ENCODE assay signal across 17 cellular contexts in the genomic region with DNA sequence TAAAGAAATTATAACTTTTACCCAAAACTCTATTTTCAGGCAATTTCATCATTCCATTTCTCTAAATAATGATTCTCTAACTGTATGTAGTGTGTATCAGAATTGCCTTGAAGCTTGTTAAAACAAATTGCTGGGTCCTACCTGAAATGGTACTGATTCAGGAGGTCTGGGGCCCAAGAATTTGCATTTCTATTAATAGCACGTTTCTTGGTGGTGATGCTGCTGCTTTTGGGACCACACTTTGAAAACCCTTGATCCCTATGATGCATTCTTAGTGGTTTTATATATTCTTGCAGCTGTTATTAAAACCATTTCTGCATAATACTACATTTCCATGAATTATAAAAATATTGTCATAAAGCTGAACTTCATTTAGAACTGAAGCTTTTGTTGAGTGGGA.
DNase-seq lines count a peak whose midpoint lies in the region; ATAC-seq and TF ChIP-seq lines count a peak whose summit lies in the region.
"Had no signal": no experiment of that assay in that cellular context is flagged by ENCODE, and none has a peak within 500 bp of the region (broad histone marks: within the 10 kb centered on the region; RNA-seq: fewer than 3 reads in every experiment).

No MANE protein-coding gene starts in this region.

- no peak overlapping the region for H3K27ac ChIP-seq in OCI-LY7 (ENCODE audit: low read depth, low read length, poor library complexity, severe bottlenecking)
- H3K27ac ChIP-seq: cardiac muscle cell had no signal

- CTCF ChIA-PET in OCI-LY7 (lab: Charles Lee; ENCODE audit: unreplicated experiment): no interaction called here

- H3K4me3 ChIP-seq in OCI-LY7 (ENCODE audit: low read depth, low read length, poor library complexity, severe bottlenecking) (peak overlapping the region; percentile 37), H7 (ENCODE audit: insufficient read depth, low read depth, low read length) (no peak overlapping the region)
- H3K4me3 ChIP-seq: cardiac muscle cell, testis had no signal

- no TSS peak for BruUV-seq in OCI-LY7 (replicated peaks; lab: Mats Ljungman, UMichigan)

- POLR2A ChIA-PET in OCI-LY7 (lab: Charles Lee): interaction anchor here (0.6 to 1.5 kb wide), 7 partner anchors 11 to 426 kb away, joined by 3 to 7 read pairs (median 3); no protein-coding TSS in a partner anchor

- no peaks in the 10 kb centered on the region for H3K27me3 Mint-ChIP-seq in stimulated activated naive CD8-positive, alpha-beta T cell treated with anti-CD3 and anti-CD28 coated beads, Interleukin-15, Interleukin-2, amounts not matched to agents 100 ng/mL and 50 ng/mL, for 24 hours
- no peaks in the 10 kb centered on the region for H3K27me3 Mint-ChIP-seq in memory B cell
- H3K27me3 Mint-ChIP-seq in type B pancreatic cell: no peaks in the 10 kb centered on the region

- H3K4me2 ChIP-seq in OCI-LY7 (ENCODE audit: low read length): peak overlapping the region; percentile 64

- H3K27ac Mint-ChIP-seq in stimulated activated naive CD8-positive, alpha-beta T cell treated with anti-CD3 and anti-CD28 coated beads, Interleukin-15, Interleukin-2, amounts not matched to agents 100 ng/mL and 50 ng/mL, for 24 hours: peak overlapping the region; percentile 86
- H3K27ac Mint-ChIP-seq in memory B cell: peak overlapping the region; percentile 14
- peak overlapping the region; percentile 29 for H3K27ac Mint-ChIP-seq in type B pancreatic cell

- no peak overlapping the region for H2AFZ ChIP-seq in OCI-LY7 (ENCODE audit: low read length)

- no peaks in the 10 kb centered on the region for H3K27me3 ChIP-seq in H7 (ENCODE audit: control insufficient read depth, insufficient read depth, low read length)
- H3K27me3 ChIP-seq: cardiac muscle cell, testis had no signal

- peaks cover 12% of the 10 kb centered on the region for H3K9me3 Mint-ChIP-seq in stimulated activated naive CD8-positive, alpha-beta T cell treated with anti-CD3 and anti-CD28 coated beads, Interleukin-15, Interleukin-2, amounts not matched to agents 100 ng/mL and 50 ng/mL, for 24 hours
- H3K9me3 Mint-ChIP-seq in memory B cell (peaks cover 4% of the 10 kb centered on the region), type B pancreatic cell (peaks cover 13% of the 10 kb centered on the region)

- H3K36me3 ChIP-seq in OCI-LY7 (ENCODE audit: insufficient read depth, low read length) (peaks cover 6% of the 10 kb centered on the region), H7 (replicated peaks; ENCODE audit: control insufficient read depth, insufficient read depth, low read length) (no peaks in the 10 kb centered on the region; the same call in 1 of the 2 replicates)
- H3K36me3 ChIP-seq: cardiac muscle cell had no signal

- TF ChIP-seq CTCF in OCI-LY7 (conservative IDR thresholded peaks at IDR 0.05; ENCODE audit: low read length) (no peak), type B pancreatic cell (conservative IDR thresholded peaks at IDR 0.05) (no peak)

- H3K4me1 ChIP-seq in OCI-LY7 (ENCODE audit: insufficient read depth, low read length, poor library complexity, severe bottlenecking): peaks cover 29% of the 10 kb centered on the region

- DNase-seq in stimulated activated naive CD8-positive, alpha-beta T cell treated with anti-CD3 and anti-CD28 coated beads, Interleukin-15, Interleukin-2, amounts not matched to agents 100 U/mL and 50 U/mL, for 24 hours: no peak
- DNase-seq in OCI-LY7 (ENCODE audit: low spot score): peak; percentile 51
- DNase-seq in memory B cell (ENCODE audit: low spot score in 2 of 2): no peak
- no peak for DNase-seq in type B pancreatic cell (ENCODE audit: extremely low spot score, unreplicated experiment)
- DNase-seq in H7: no peak
- DNase-seq in COR-L47 (lab: John Stamatoyannopoulos, UW): no peak
- DNase-seq: activated naive CD4-positive, alpha-beta T cell treated with Interleukin-2 at 50 U/mL for 16 hours; DMS79 treated with DMSO at 0.1 percent for 48 hours; effector memory CD4-positive, alpha-beta T cell; NCI-H2029; NCI-H510A treated with DMSO at 0.1 percent for 48 hours; PC-3; testis had no signal

- no peaks in the 10 kb centered on the region for H3K9me2 ChIP-seq in OCI-LY7 (ENCODE audit: insufficient read depth, low read length)

- H3K79me2 ChIP-seq in OCI-LY7 (ENCODE audit: insufficient read depth, low read depth, low read length): no peaks in the 10 kb centered on the region

- ATAC-seq in stimulated activated naive CD8-positive, alpha-beta T cell treated with anti-CD3 and anti-CD28 coated beads, Interleukin-15, Interleukin-2, amounts not matched to agents 100 U/mL and 50 U/mL, for 24 hours: no peak
- no peak for ATAC-seq in memory B cell (ENCODE audit: low read depth)
- no peak for ATAC-seq in GM19452 (IDR thresholded peaks at IDR 0.05; ENCODE audit: unreplicated experiment)
- ATAC-seq: PC-3, SK-N-SH treated with all-trans-retinoic acid at 6 μM for 48 hours had no signal

- H3K36me3 Mint-ChIP-seq in stimulated activated naive CD8-positive, alpha-beta T cell treated with anti-CD3 and anti-CD28 coated beads, Interleukin-15, Interleukin-2, amounts not matched to agents 100 ng/mL and 50 ng/mL, for 24 hours (ENCODE audit: low read depth): peaks cover 81% of the 10 kb centered on the region
- H3K36me3 Mint-ChIP-seq in memory B cell (peaks cover 41% of the 10 kb centered on the region), type B pancreatic cell (peaks cover 56% of the 10 kb centered on the region)

- H3K4me1 Mint-ChIP-seq in stimulated activated naive CD8-positive, alpha-beta T cell treated with anti-CD3 and anti-CD28 coated beads, Interleukin-15, Interleukin-2, amounts not matched to agents 100 ng/mL and 50 ng/mL, for 24 hours (ENCODE audit: low read depth): peaks cover 87% of the 10 kb centered on the region
- peaks cover 31% of the 10 kb centered on the region for H3K4me1 Mint-ChIP-seq in memory B cell
- H3K4me1 Mint-ChIP-seq in type B pancreatic cell (ENCODE audit: unreplicated experiment): peaks cover 34% of the 10 kb centered on the region

- intact Hi-C loops in OCI-LY7 (cut with micrococcal nuclease; ENCODE audit: unreplicated experiment): loop anchor here (10.0 kb wide), 1 partner anchor 311 kb away; no protein-coding TSS in a partner anchor

- H3K4me3 Mint-ChIP-seq in stimulated activated naive CD8-positive, alpha-beta T cell treated with anti-CD3 and anti-CD28 coated beads, Interleukin-15, Interleukin-2, amounts not matched to agents 100 ng/mL and 50 ng/mL, for 24 hours: no peak overlapping the region
- H3K4me3 Mint-ChIP-seq in memory B cell (no peak overlapping the region), type B pancreatic cell (no peak overlapping the region)

- H4K20me1 ChIP-seq in OCI-LY7 (ENCODE audit: insufficient read depth, low read length): no peaks in the 10 kb centered on the region

- peaks cover 15% of the 10 kb centered on the region; the same call in 1 of the 2 replicates for H3K9me3 ChIP-seq in OCI-LY7 (ENCODE audit: low read length)
- H3K9me3 ChIP-seq: testis had no signal

Comparison
In these comparisons a context has a peak if more than half of its experiments do, and no peak if none do; other contexts are left out.
1. H3K27ac Mint-ChIP-seq: peak in every context shown above with its lines; median percentile 86 in stimulated activated naive CD8-positive, alpha-beta T cell treated with anti-CD3 and anti-CD28 coated beads, Interleukin-15, Interleukin-2, amounts not matched to agents 100 ng/mL and 50 ng/mL, for 24 hours; 29 in type B pancreatic cell; 14 in memory B cell.